ENCODE assay signal across 1 cellular context in genomic region chr2:37196320-37197195, GRCh38.
TF ChIP-seq lines count a peak whose summit lies in the region.

Gene CEBPZOS (plus strand): TSS chr2:37196496. CDS start chr2:37199705, 3,209 bp downstream.

TF ChIP-seq in HepG2, 621 proteins besides CTCF, POLR2A, EP300 and RAD21 (continued from another document and continues in another):
- peak; percentile 69; the same call in 1 of the 3 replicates for TF ChIP-seq MXI1 (IDR thresholded peaks at IDR 0.05; ENCODE audit: borderline replicate concordance, low read depth, low read length)
- no peak; the same call in 1 of the 2 replicates for TF ChIP-seq ZNF441 (CRISPR knock-in tag; IDR thresholded peaks at IDR 0.05; ENCODE audit: borderline replicate concordance)
- no peak for TF ChIP-seq ZNF101 (CRISPR knock-in tag; IDR thresholded peaks at IDR 0.05; ENCODE audit: borderline replicate concordance, low read depth)
- TF ChIP-seq ZNF598 (CRISPR knock-in tag; IDR thresholded peaks at IDR 0.05; ENCODE audit: borderline replicate concordance), result peak; percentile 98; the same call in 1 of the 2 replicates
- TF ChIP-seq SNAI1 (CRISPR knock-in tag; IDR thresholded peaks at IDR 0.05; ENCODE audit: borderline replicate concordance), result peak; percentile 91
- no peak; the same call in 1 of the 2 replicates for TF ChIP-seq ZBTB3 (CRISPR knock-in tag; IDR thresholded peaks at IDR 0.05; ENCODE audit: borderline replicate concordance, low read depth)
- TF ChIP-seq ZNF678 (CRISPR knock-in tag; IDR thresholded peaks at IDR 0.05), result 0 out of 2 replicates have a peak, but pooled peaks have one; percentile 72
- TF ChIP-seq AHDC1 (CRISPR knock-in tag; IDR thresholded peaks at IDR 0.05; ENCODE audit: borderline replicate concordance), result peak; percentile 79
- TF ChIP-seq, protein P1, sequence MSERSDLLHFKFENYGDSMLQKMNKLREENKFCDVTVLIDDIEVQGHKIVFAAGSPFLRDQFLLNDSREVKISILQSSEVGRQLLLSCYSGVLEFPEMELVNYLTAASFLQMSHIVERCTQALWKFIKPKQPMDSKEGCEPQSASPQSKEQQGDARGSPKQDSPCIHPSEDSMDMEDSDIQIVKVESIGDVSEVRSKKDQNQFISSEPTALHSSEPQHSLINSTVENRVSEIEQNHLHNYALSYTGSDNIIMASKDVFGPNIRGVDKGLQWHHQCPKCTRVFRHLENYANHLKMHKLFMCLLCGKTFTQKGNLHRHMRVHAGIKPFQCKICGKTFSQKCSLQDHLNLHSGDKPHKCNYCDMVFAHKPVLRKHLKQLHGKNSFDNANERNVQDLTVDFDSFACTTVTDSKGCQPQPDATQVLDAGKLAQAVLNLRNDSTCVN (CRISPR knock-in tag; IDR thresholded peaks at IDR 0.05; ENCODE audit: borderline replicate concordance), result no peak; the same call in none of the 2 replicates
- TF ChIP-seq ZNF251 (CRISPR knock-in tag; IDR thresholded peaks at IDR 0.05), result peak; percentile 89; the same call in 1 of the 2 replicates
- TF ChIP-seq EHMT2 (IDR thresholded peaks at IDR 0.05; ENCODE audit: borderline replicate concordance, low read depth, low read length), result no peak
- TF ChIP-seq MZF1 (CRISPR knock-in tag; IDR thresholded peaks at IDR 0.05; ENCODE audit: borderline replicate concordance), result peak; percentile 84; the same call in 1 of the 2 replicates
- peak; percentile 92 for TF ChIP-seq ZSCAN31 (CRISPR knock-in tag; IDR thresholded peaks at IDR 0.05; ENCODE audit: low read depth)
- no peak; the same call in 1 of the 2 replicates for TF ChIP-seq CBX5 (CRISPR knock-in tag; IDR thresholded peaks at IDR 0.05; ENCODE audit: borderline replicate concordance)
- 0 out of 2 replicates have a peak, but pooled peaks have one; percentile 24 for TF ChIP-seq IRF1 (CRISPR knock-in tag; IDR thresholded peaks at IDR 0.05; ENCODE audit: low read depth)
- peak; percentile 95 for TF ChIP-seq CCDC6 (CRISPR knock-in tag; IDR thresholded peaks at IDR 0.05)
- TF ChIP-seq, protein P2, sequence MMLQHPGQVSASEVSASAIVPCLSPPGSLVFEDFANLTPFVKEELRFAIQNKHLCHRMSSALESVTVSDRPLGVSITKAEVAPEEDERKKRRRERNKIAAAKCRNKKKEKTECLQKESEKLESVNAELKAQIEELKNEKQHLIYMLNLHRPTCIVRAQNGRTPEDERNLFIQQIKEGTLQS (CRISPR knock-in tag; IDR thresholded peaks at IDR 0.05), result peak; percentile 67
- TF ChIP-seq ZNF570 (CRISPR knock-in tag; IDR thresholded peaks at IDR 0.05; ENCODE audit: borderline replicate concordance), result no peak; the same call in 1 of the 2 replicates
- peak; percentile 32 for TF ChIP-seq YY1 (IDR thresholded peaks at IDR 0.05; ENCODE audit: insufficient read depth, insufficient replicate concordance, low read depth, low read length)
- TF ChIP-seq FOXJ3 (CRISPR knock-in tag; IDR thresholded peaks at IDR 0.05; ENCODE audit: borderline replicate concordance), result no peak
- no peak; the same call in 1 of the 2 replicates for TF ChIP-seq REXO4 (CRISPR knock-in tag; IDR thresholded peaks at IDR 0.05; ENCODE audit: borderline replicate concordance)
- TF ChIP-seq ZNF275 (CRISPR knock-in tag; IDR thresholded peaks at IDR 0.05; ENCODE audit: borderline replicate concordance), result peak; percentile 92; the same call in 1 of the 2 replicates
- no peak for TF ChIP-seq ARNT (IDR thresholded peaks at IDR 0.05)
- peak; percentile 58; the same call in 1 of the 2 replicates for TF ChIP-seq ELF3 (CRISPR knock-in tag; IDR thresholded peaks at IDR 0.05)
- TF ChIP-seq ZNF839 (CRISPR knock-in tag; IDR thresholded peaks at IDR 0.05; ENCODE audit: borderline replicate concordance), result peak; percentile 91; the same call in 1 of the 2 replicates
- TF ChIP-seq, protein P3, sequence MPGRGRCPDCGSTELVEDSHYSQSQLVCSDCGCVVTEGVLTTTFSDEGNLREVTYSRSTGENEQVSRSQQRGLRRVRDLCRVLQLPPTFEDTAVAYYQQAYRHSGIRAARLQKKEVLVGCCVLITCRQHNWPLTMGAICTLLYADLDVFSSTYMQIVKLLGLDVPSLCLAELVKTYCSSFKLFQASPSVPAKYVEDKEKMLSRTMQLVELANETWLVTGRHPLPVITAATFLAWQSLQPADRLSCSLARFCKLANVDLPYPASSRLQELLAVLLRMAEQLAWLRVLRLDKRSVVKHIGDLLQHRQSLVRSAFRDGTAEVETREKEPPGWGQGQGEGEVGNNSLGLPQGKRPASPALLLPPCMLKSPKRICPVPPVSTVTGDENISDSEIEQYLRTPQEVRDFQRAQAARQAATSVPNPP (CRISPR knock-in tag; IDR thresholded peaks at IDR 0.05), result peak; percentile 97
- TF ChIP-seq NR2C2 (CRISPR knock-in tag; IDR thresholded peaks at IDR 0.05; ENCODE audit: borderline replicate concordance), result peak; percentile 97
- no peak for TF ChIP-seq PCBP1 (IDR thresholded peaks at IDR 0.05; ENCODE audit: borderline replicate concordance, low read depth, low read length)
- TF ChIP-seq ZNF10 (CRISPR knock-in tag; IDR thresholded peaks at IDR 0.05; ENCODE audit: borderline replicate concordance, low read depth), result no peak
- TF ChIP-seq TEAD3 (CRISPR knock-in tag; optimal IDR thresholded peaks at IDR 0.05; ENCODE audit: borderline replicate concordance), result peak; percentile 78
- TF ChIP-seq ERF (CRISPR knock-in tag; IDR thresholded peaks at IDR 0.05), result peak; percentile 77
- TF ChIP-seq ZNF557 (CRISPR knock-in tag; IDR thresholded peaks at IDR 0.05), result no peak
- TF ChIP-seq, protein P4, sequence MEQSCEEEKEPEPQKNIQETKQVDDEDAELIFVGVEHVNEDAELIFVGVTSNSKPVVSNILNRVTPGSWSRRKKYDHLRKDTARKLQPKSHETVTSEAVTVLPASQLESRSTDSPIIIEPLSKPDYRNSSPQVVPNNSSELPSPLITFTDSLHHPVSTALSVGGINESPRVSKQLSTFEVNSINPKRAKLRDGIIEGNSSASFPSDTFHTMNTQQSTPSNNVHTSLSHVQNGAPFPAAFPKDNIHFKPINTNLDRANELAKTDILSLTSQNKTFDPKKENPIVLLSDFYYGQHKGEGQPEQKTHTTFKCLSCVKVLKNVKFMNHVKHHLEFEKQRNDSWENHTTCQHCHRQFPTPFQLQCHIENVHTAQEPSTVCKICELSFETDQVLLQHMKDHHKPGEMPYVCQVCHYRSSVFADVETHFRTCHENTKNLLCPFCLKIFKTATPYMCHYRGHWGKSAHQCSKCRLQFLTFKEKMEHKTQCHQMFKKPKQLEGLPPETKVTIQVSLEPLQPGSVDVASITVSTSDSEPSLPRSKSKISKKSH (CRISPR knock-in tag; IDR thresholded peaks at IDR 0.05; ENCODE audit: borderline replicate concordance), result peak; percentile 99
- TF ChIP-seq NFIB (CRISPR knock-in tag; IDR thresholded peaks at IDR 0.05; ENCODE audit: borderline replicate concordance), result peak; percentile 90; the same call in 1 of the 2 replicates
- TF ChIP-seq RAD51 (IDR thresholded peaks at IDR 0.05; ENCODE audit: borderline replicate concordance), result no peak
- no peak; the same call in 1 of the 2 replicates for TF ChIP-seq ZNF124 (CRISPR knock-in tag; IDR thresholded peaks at IDR 0.05)
- TF ChIP-seq, protein P5, sequence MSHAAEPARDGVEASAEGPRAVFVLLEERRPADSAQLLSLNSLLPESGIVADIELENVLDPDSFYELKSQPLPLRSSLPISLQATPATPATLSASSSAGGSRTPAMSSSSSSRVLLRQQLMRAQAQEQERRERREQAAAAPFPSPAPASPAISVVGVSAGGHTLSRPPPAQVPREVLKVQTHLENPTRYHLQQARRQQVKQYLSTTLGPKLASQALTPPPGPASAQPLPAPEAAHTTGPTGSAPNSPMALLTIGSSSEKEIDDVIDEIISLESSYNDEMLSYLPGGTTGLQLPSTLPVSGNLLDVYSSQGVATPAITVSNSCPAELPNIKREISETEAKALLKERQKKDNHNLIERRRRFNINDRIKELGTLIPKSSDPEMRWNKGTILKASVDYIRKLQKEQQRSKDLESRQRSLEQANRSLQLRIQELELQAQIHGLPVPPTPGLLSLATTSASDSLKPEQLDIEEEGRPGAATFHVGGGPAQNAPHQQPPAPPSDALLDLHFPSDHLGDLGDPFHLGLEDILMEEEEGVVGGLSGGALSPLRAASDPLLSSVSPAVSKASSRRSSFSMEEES (CRISPR knock-in tag; IDR thresholded peaks at IDR 0.05), result peak; percentile 75; the same call in 1 of the 2 replicates
- 0 out of 2 replicates have a peak, but pooled peaks have one; percentile 57 for TF ChIP-seq ZBTB7A (CRISPR knock-in tag; IDR thresholded peaks at IDR 0.05)
- peak; percentile 94 for TF ChIP-seq ZNF775 (CRISPR knock-in tag; IDR thresholded peaks at IDR 0.05; ENCODE audit: borderline replicate concordance)
- TF ChIP-seq ZNF792 (CRISPR knock-in tag; IDR thresholded peaks at IDR 0.05), result peak; percentile 61
- peak; percentile 98 for TF ChIP-seq NAIF1 (CRISPR knock-in tag; IDR thresholded peaks at IDR 0.05; ENCODE audit: borderline replicate concordance)
- TF ChIP-seq NKX3-1 (CRISPR knock-in tag; IDR thresholded peaks at IDR 0.05), result peak; percentile 80; the same call in 1 of the 2 replicates
- TF ChIP-seq ZNF558 (CRISPR knock-in tag; IDR thresholded peaks at IDR 0.05; ENCODE audit: borderline replicate concordance), result 0 out of 2 replicates have a peak, but pooled peaks have one; percentile 82
- peak; percentile 90 for TF ChIP-seq ZNF772 (CRISPR knock-in tag; IDR thresholded peaks at IDR 0.05)
- TF ChIP-seq KLF9 (CRISPR knock-in tag; IDR thresholded peaks at IDR 0.05; ENCODE audit: low read depth), result no peak
- TF ChIP-seq SOX13 (IDR thresholded peaks at IDR 0.05), result peak; percentile 50; the same call in 1 of the 2 replicates
- no peak for TF ChIP-seq SOX13 (CRISPR knock-in tag; conservative IDR thresholded peaks at IDR 0.05 in 1 of 2, IDR thresholded peaks at IDR 0.05 in 1 of 2)
- TF ChIP-seq ZNF784 (CRISPR knock-in tag; IDR thresholded peaks at IDR 0.05; ENCODE audit: borderline replicate concordance), result peak; percentile 82
- peak; percentile 97 for TF ChIP-seq ZNF709 (CRISPR knock-in tag; IDR thresholded peaks at IDR 0.05)
- no peak for TF ChIP-seq KDM1A (CRISPR knock-in tag; IDR thresholded peaks at IDR 0.05)
